In genomic region chr16:24010440-24011089, GRCh38 we compare ENCODE assay signal across 7 cellular contexts.
DNase-seq lines count a peak whose midpoint lies in the region; ATAC-seq and TF ChIP-seq lines count a peak whose summit lies in the region.

No MANE protein-coding gene starts in this region.

- H3K27me3 ChIP-seq in gastrocnemius medialis, result no peaks in the 10 kb centered on the region

- TF ChIP-seq POLR2A in gastrocnemius medialis (IDR thresholded peaks at IDR 0.05), result no peak
- no peak for TF ChIP-seq POLR2A in GM18505 (IDR thresholded peaks at IDR 0.05; ENCODE audit: borderline replicate concordance, extremely low read depth, insufficient read depth, insufficient read length)

- no peaks in the 10 kb centered on the region for H3K4me1 ChIP-seq in gastrocnemius medialis

- no peak overlapping the region for H3K4me3 Mint-ChIP-seq in T-cell

- peaks cover 14% of the 10 kb centered on the region for H3K36me3 Mint-ChIP-seq in T-cell

- H3K9me3 Mint-ChIP-seq in T-cell, result no peaks in the 10 kb centered on the region

- peak; percentile 21 to 41 (median 32) for ATAC-seq in T-cell (replicated peaks in 1 of 4)
- ATAC-seq in gastrocnemius medialis, result no peak
- no peak for ATAC-seq in GM18505 (IDR thresholded peaks at IDR 0.05; ENCODE audit: unreplicated experiment)

- peak overlapping the region in 1 of 2 donors; percentile 52 for H3K27ac Mint-ChIP-seq in T-cell

- no peak overlapping the region for H3K27ac ChIP-seq in gastrocnemius medialis

- TF ChIP-seq CTCF in GM12874 (IDR thresholded peaks at IDR 0.05; ENCODE audit: insufficient read depth, low read depth, low read length), result peak; percentile 77
- peak in 3 of 5 experiments; percentile 24 to 49 (median 32) for TF ChIP-seq CTCF in gastrocnemius medialis (IDR thresholded peaks at IDR 0.05 in 4 of 5, conservative IDR thresholded peaks at IDR 0.05 in 1 of 5)

- no peak overlapping the region for H3K4me3 ChIP-seq in gastrocnemius medialis

- intact Hi-C loops in gastrocnemius medialis (cut with DNase I; ENCODE audit: low total_unique reads), result loop anchor here (10.0 kb wide), 1 partner anchor 206 kb away; no protein-coding TSS in a partner anchor

- no peaks in the 10 kb centered on the region for H3K9me3 ChIP-seq in gastrocnemius medialis

- POLR2A ChIA-PET in T-cell (lab: Charles Lee), result interaction anchor here in 1 of 2 donors (0.9 kb wide), 1 partner anchor 133 kb away, joined by 3 read pairs; no protein-coding TSS in a partner anchor

- DNase-seq in NAMALWA (ENCODE audit: low spot score), result peak; percentile 92
- peak; percentile 58 to 88 (median 77) for DNase-seq in T-cell
- DNase-seq in amniotic stem cell (lab: John Stamatoyannopoulos, UW), result peak; percentile 46
- peak; percentile 17 for DNase-seq in hepatic stellate cell (ENCODE audit: low spot score)
- peak; percentile 16 to 18 for DNase-seq in gastrocnemius medialis

- H3K4me1 Mint-ChIP-seq in T-cell, result peaks cover 68 to 83% (median 69%) of the 10 kb centered on the region in 3 donors

- CTCF ChIA-PET in T-cell (lab: Charles Lee), result interaction anchor here (0.5 to 7.8 kb wide), 45 partner anchors 9 to 229 kb away, joined by 3 to 146 read pairs (median 4); no protein-coding TSS in a partner anchor

- in situ Hi-C loops in gastrocnemius medialis (cut with MboI; ENCODE audit: low sequenced_read_pairs in 4 of 4), result loop anchor here in 1 of 4 donors (25.0 kb wide), 1 partner anchor 223 kb away; no protein-coding TSS in a partner anchor

- no peaks in the 10 kb centered on the region for H3K36me3 ChIP-seq in gastrocnemius medialis

- H3K27me3 Mint-ChIP-seq in T-cell, result no peaks in the 10 kb centered on the region

Comparison
In these comparisons a context has a peak if more than half of its experiments do, and no peak if none do; other contexts are left out.
1. DNase-seq: peak in every context shown above with its lines; median percentile 92 in NAMALWA; 77 in T-cell; 46 in amniotic stem cell; 17 in hepatic stellate cell; 17 in gastrocnemius medialis.
2. ATAC-seq: peak in T-cell (4 of 4); none in gastrocnemius medialis (0 of 2) and GM18505 (single experiment).